In the genomic region with DNA sequence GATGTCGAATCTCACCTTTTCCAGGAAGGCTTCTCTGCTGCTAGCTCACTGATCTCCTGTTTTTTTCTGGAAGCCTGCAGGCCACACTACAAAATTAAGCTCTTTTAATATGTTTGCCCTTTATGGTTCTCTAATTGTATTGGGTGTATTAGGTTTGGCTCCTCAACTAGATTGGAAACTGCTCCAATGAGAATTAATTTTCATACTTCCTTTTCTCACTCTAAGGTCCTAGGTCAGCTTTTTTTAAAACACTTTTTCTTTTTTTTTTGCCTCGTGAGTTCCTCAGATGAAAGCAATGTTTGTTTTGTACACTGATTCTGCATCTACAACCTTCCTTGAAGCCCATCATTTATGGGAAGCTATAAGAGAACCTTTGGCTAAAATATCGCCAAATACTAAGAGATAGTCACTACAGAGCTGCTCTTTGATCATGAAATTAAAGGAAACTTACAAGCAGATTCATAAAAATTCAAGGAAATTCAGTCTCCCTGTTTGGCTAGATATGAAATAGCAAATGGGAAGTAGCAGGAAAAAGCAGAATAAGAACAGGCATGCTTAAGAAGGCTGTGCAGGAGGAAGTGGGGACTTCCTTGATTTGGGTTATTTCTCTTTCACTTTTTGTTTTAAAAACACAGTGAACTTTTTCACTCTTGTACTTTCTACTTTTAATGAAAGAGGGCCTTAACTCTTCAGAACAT, we compare ENCODE assay signal across 9 cellular contexts. TPM values are rescaled to one million over a fixed set of nuclear protein-coding genes. Genes with fewer than 3 reads are reported as not detected.
DNase-seq lines count a peak whose midpoint lies in the region; ATAC-seq and TF ChIP-seq lines count a peak whose summit lies in the region.
"Had no signal": no experiment of that assay in that cellular context is flagged by ENCODE, and none has a peak within 500 bp of the region (broad histone marks: within the 10 kb centered on the region; RNA-seq: fewer than 3 reads in every experiment).

No MANE protein-coding gene starts in this region.

- peaks cover 48% of the 10 kb centered on the region for H3K4me1 Mint-ChIP-seq in activated CD4-positive, alpha-beta T cell treated with anti-CD3 and anti-CD28 coated beads for 36 hours

- WGBS in hepatocyte (ENCODE audit: low lambda C conversion rate, missing lambda C conversion rate), result 77% methylated on average over 3 of the region's 3 CpGs

- no peaks in the 10 kb centered on the region for H3K27me3 Mint-ChIP-seq in activated CD4-positive, alpha-beta T cell treated with anti-CD3 and anti-CD28 coated beads for 36 hours

- no TSS peak for BruUV-seq in PC-9 (replicated peaks; lab: Mats Ljungman, UMichigan)

- H3F3A ChIP-seq in PC-9 (ENCODE audit: insufficient read depth, low read depth), result peaks cover 3% of the 10 kb centered on the region; the same call in 1 of the 2 replicates

- POLR2A ChIA-PET in activated CD4-positive, alpha-beta T cell treated with anti-CD3 and anti-CD28 coated beads for 36 hours (lab: Charles Lee), result no interaction called here
- POLR2A ChIA-PET in PC-9 (lab: Charles Lee; ENCODE audit: unreplicated experiment), result no interaction called here

- H3K9me3 ChIP-seq in PC-9 (ENCODE audit: insufficient read depth, low read depth) (no peaks in the 10 kb centered on the region), hepatocyte (ENCODE audit: low read depth) (no peaks in the 10 kb centered on the region)

- peak overlapping the region; percentile 77 for H3K4me3 Mint-ChIP-seq in activated CD4-positive, alpha-beta T cell treated with anti-CD3 and anti-CD28 coated beads for 36 hours

- peaks cover 10% of the 10 kb centered on the region for H3K36me3 Mint-ChIP-seq in activated CD4-positive, alpha-beta T cell treated with anti-CD3 and anti-CD28 coated beads for 36 hours (ENCODE audit: low read depth)

- peak overlapping the region; percentile 36 for H2AFZ ChIP-seq in PC-9
- H2AFZ ChIP-seq in hepatocyte, result peak overlapping the region; percentile 51

- H3K36me3 ChIP-seq in PC-9 (ENCODE audit: low read depth) (no peaks in the 10 kb centered on the region), hepatocyte (replicated peaks; ENCODE audit: insufficient read depth, low read depth) (no peaks in the 10 kb centered on the region)

- no peak overlapping the region for H3K4me2 ChIP-seq in PC-9
- peak overlapping the region; percentile 6 for H3K4me2 ChIP-seq in hepatocyte

- no peaks in the 10 kb centered on the region for H4K20me1 ChIP-seq in PC-9 (ENCODE audit: insufficient read depth)
- no peaks in the 10 kb centered on the region for H4K20me1 ChIP-seq in hepatocyte (ENCODE audit: insufficient read depth, poor library complexity, severe bottlenecking)

- CTCF ChIA-PET in activated CD4-positive, alpha-beta T cell treated with anti-CD3 and anti-CD28 coated beads for 36 hours (lab: Charles Lee), result interaction anchor here (0.5 to 2.8 kb wide), 10 partner anchors 9 to 347 kb away, joined by 3 to 14 read pairs (median 4); no protein-coding TSS in a partner anchor
- CTCF ChIA-PET in PC-9 (lab: Charles Lee), result no interaction called here

- peak overlapping the region; percentile 98 for H3K27ac Mint-ChIP-seq in activated CD4-positive, alpha-beta T cell treated with anti-CD3 and anti-CD28 coated beads for 36 hours

- H3K4me3 ChIP-seq in PC-9 (no peak overlapping the region), hepatocyte (no peak overlapping the region)

- H3K9me2 ChIP-seq in PC-9 (ENCODE audit: insufficient read depth) (no peaks in the 10 kb centered on the region), hepatocyte (replicated peaks; ENCODE audit: insufficient read depth) (no peaks in the 10 kb centered on the region)

- intact Hi-C loops in activated CD4-positive, alpha-beta T cell treated with anti-CD3 and anti-CD28 coated beads for 36 hours (cut with DNase I, micrococcal nuclease), result loop anchor here in 1 of 2 experiments (1.0 to 2.0 kb wide), 3 partner anchors 43 to 200 kb away; partner anchors contain the start of gene RICTOR
- intact Hi-C loops in PC-9 (cut with micrococcal nuclease; ENCODE audit: unreplicated experiment), result no loop called here

- DNase-seq in activated CD4-positive, alpha-beta T cell treated with anti-CD3 and anti-CD28 coated beads for 36 hours, result no peak
- DNase-seq in activated CD4-positive, alpha-beta T cell treated with anti-CD3 and anti-CD28 coated beads for 1 hour, result no peak
- DNase-seq in PC-9, result no peak
- DNase-seq in hepatocyte (ENCODE audit: low spot score), result no peak
- DNase-seq in NCI-H1930 (lab: John Stamatoyannopoulos, UW), result no peak
- no peak for DNase-seq in 8988T
- no peak for DNase-seq in SHP77 treated with DMSO at 0.1 percent for 48 hours (lab: John Stamatoyannopoulos, UW)

- H3K27me3 ChIP-seq in PC-9 (ENCODE audit: insufficient read depth, low read depth) (no peaks in the 10 kb centered on the region), hepatocyte (no peaks in the 10 kb centered on the region)

- no peaks in the 10 kb centered on the region for H3K79me2 ChIP-seq in PC-9 (ENCODE audit: low read depth)
- no peaks in the 10 kb centered on the region for H3K79me2 ChIP-seq in hepatocyte

- peaks cover 6% of the 10 kb centered on the region for H3K9me3 Mint-ChIP-seq in activated CD4-positive, alpha-beta T cell treated with anti-CD3 and anti-CD28 coated beads for 36 hours (ENCODE audit: low read depth)

- TF ChIP-seq CTCF in PC-9 (conservative IDR thresholded peaks at IDR 0.05) (no peak), hepatocyte (IDR thresholded peaks at IDR 0.05; ENCODE audit: poor library complexity) (no peak)

- no peak overlapping the region for H3K27ac ChIP-seq in PC-9
- H3K27ac ChIP-seq in hepatocyte, result no peak overlapping the region
- H3K27ac ChIP-seq: VCaP had no signal

- H3K4me1 ChIP-seq in PC-9 (replicated peaks; ENCODE audit: insufficient read depth) (no peaks in the 10 kb centered on the region), hepatocyte (ENCODE audit: insufficient read depth) (no peaks in the 10 kb centered on the region)

- peak; percentile 62 for ATAC-seq in activated CD4-positive, alpha-beta T cell treated with anti-CD3 and anti-CD28 coated beads for 36 hours
- ATAC-seq in HG02885 (IDR thresholded peaks at IDR 0.05; ENCODE audit: poor library complexity, unreplicated experiment), result peak; percentile 95

RNA-seq across cellular contexts. Expression of gene FYB1, which starts 55.2 kb away (rescaled TPM):
- total RNA-seq in activated CD4-positive, alpha-beta T cell treated with anti-CD3 and anti-CD28 coated beads for 36 hours, result 100 to 1,000 TPM; 109 to 171 TPM
- total RNA-seq in PC-9 (2021) (7.1 and 10.5 TPM in 2 replicates), hepatocyte (2.4 and 2.6 TPM in 2 replicates)
- 1.1 and 1.2 TPM in 2 replicates for polyA plus RNA-seq in hepatocyte
